Comparison of ENCODE assay signal across 9 cellular contexts in genomic region chr18:52339891-52340371, GRCh38. TPM values are rescaled to one million over a fixed set of nuclear protein-coding genes. Genes with fewer than 3 reads are reported as not detected.
DNase-seq lines count a peak whose midpoint lies in the region; ATAC-seq and TF ChIP-seq lines count a peak whose summit lies in the region.
"Had no signal": no experiment of that assay in that cellular context is flagged by ENCODE, and none has a peak within 500 bp of the region (broad histone marks: within the 10 kb centered on the region; RNA-seq: fewer than 3 reads in every experiment).

A gene with protein sequence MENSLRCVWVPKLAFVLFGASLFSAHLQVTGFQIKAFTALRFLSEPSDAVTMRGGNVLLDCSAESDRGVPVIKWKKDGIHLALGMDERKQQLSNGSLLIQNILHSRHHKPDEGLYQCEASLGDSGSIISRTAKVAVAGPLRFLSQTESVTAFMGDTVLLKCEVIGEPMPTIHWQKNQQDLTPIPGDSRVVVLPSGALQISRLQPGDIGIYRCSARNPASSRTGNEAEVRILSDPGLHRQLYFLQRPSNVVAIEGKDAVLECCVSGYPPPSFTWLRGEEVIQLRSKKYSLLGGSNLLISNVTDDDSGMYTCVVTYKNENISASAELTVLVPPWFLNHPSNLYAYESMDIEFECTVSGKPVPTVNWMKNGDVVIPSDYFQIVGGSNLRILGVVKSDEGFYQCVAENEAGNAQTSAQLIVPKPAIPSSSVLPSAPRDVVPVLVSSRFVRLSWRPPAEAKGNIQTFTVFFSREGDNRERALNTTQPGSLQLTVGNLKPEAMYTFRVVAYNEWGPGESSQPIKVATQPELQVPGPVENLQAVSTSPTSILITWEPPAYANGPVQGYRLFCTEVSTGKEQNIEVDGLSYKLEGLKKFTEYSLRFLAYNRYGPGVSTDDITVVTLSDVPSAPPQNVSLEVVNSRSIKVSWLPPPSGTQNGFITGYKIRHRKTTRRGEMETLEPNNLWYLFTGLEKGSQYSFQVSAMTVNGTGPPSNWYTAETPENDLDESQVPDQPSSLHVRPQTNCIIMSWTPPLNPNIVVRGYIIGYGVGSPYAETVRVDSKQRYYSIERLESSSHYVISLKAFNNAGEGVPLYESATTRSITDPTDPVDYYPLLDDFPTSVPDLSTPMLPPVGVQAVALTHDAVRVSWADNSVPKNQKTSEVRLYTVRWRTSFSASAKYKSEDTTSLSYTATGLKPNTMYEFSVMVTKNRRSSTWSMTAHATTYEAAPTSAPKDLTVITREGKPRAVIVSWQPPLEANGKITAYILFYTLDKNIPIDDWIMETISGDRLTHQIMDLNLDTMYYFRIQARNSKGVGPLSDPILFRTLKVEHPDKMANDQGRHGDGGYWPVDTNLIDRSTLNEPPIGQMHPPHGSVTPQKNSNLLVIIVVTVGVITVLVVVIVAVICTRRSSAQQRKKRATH (N-terminal part only) (plus strand): TSS chr18:52340197. CDS start chr18:52340788, 591 bp downstream.

- ATAC-seq in HG03066 (IDR thresholded peaks at IDR 0.05; ENCODE audit: low read depth, unreplicated experiment) (peak; percentile 67), foreskin keratinocyte (peak; percentile 55)

- H3K27me3 ChIP-seq in Peyer's patch = peaks cover 0 to 5% of the 10 kb centered on the region in 2 donors
- peaks cover 68% of the 10 kb centered on the region for H3K27me3 ChIP-seq in foreskin keratinocyte
- peaks cover 0 to 18% of the 10 kb centered on the region in 2 donors for H3K27me3 ChIP-seq in uterus

- H3K4me3 ChIP-seq in Peyer's patch = peak within 1 kb of the TSS in 1 of 4 donors; percentile 29
- no peak within 1 kb of the TSS for H3K4me3 ChIP-seq in uterus

- H3K4me1 ChIP-seq in Peyer's patch = peaks cover 0 to 4% (median 0%) of the 10 kb centered on the region in 4 donors
- peaks cover 4% of the 10 kb centered on the region for H3K4me1 ChIP-seq in foreskin keratinocyte
- no peaks in the 10 kb centered on the region for H3K4me1 ChIP-seq in uterus

- no peaks in the 10 kb centered on the region for H3K36me3 ChIP-seq in Peyer's patch
- no peaks in the 10 kb centered on the region for H3K36me3 ChIP-seq in uterus

- TF ChIP-seq POLR2A in Peyer's patch (IDR thresholded peaks at IDR 0.05) (no peak), uterus (IDR thresholded peaks at IDR 0.05) (no peak)

- H3K27ac ChIP-seq in Peyer's patch (no peak within 1 kb of the TSS), foreskin keratinocyte (no peak within 1 kb of the TSS), uterus (no peak within 1 kb of the TSS)

- no peak for DNase-seq in AG09319 (ENCODE audit: extremely low read depth, low read depth)
- DNase-seq in Peyer's patch = peak in 2 of 3 donors; percentile 45 to 51
- peak; percentile 6 to 45 for DNase-seq in foreskin keratinocyte
- DNase-seq in posterior cingulate gyrus = peak; percentile 53 to 95 (median 74)
- DNase-seq in activated T-cell treated with anti-CD3 and anti-CD28 coated beads for 4 hours = no peak
- no peak for DNase-seq in uterus
- no peak for DNase-seq in CD1c-positive myeloid dendritic cell (ENCODE audit: extremely low spot score)

- no peaks in the 10 kb centered on the region for H3K9me3 ChIP-seq in Peyer's patch
- no peaks in the 10 kb centered on the region for H3K9me3 ChIP-seq in uterus

- intact Hi-C loops in posterior cingulate gyrus (cut with DNase I) (loop anchor here (5.0 to 10.0 kb wide), 4 partner anchors 67 to 1785 kb away; no protein-coding TSS in a partner anchor), uterus (cut with DNase I; ENCODE audit: low total_unique reads) (no loop called here)

- TF ChIP-seq CTCF in AG09319 (IDR thresholded peaks at IDR 0.05; ENCODE audit: low read depth, low read length) = peak; percentile 26; the same call in 1 of the 2 replicates
- TF ChIP-seq CTCF in Peyer's patch (IDR thresholded peaks at IDR 0.05) = peak in 2 of 6 experiments; percentile 28 to 41
- peak; percentile 46 for TF ChIP-seq CTCF in foreskin keratinocyte (conservative IDR thresholded peaks at IDR 0.05)
- TF ChIP-seq CTCF in uterus (IDR thresholded peaks at IDR 0.05) = no peak

RNA-seq across cellular contexts. Expression of the gene that starts here (rescaled TPM):
- total RNA-seq in Peyer's patch = under 1 TPM in 1 of 4 donors, not detected in 3; 0.13 TPM
- total RNA-seq in foreskin keratinocyte = not detected in 2 replicates
- polyA plus RNA-seq in foreskin keratinocyte = not detected in 2 replicates
- 1 to 10 TPM in 1 of 4 donors, under 1 TPM in 1, not detected in 2; 0.40 to 3.2 TPM for total RNA-seq in uterus
- total RNA-seq: subcutaneous adipose tissue had no signal

Comparison
In these comparisons a context has a peak if more than half of its experiments do, and no peak if none do; other contexts are left out.
1. Peak in DNase-seq in Peyer's patch; RNA of the gene not detected or under 1 TPM.
2. Peak in DNase-seq and ATAC-seq in foreskin keratinocyte; RNA of the gene not detected or under 1 TPM.
3. DNase-seq: peak in posterior cingulate gyrus (10 of 10); none in AG09319 (single experiment), activated T-cell treated with anti-CD3 and anti-CD28 coated beads for 4 hours (single experiment), uterus (0 of 2) and CD1c-positive myeloid dendritic cell (single experiment).
4. CTCF ChIP-seq: peak in AG09319 (single experiment) and foreskin keratinocyte (single experiment); none in uterus (0 of 4).